In genomic region chr1:46692806-46693770, GRCh38 we compare ENCODE assay signal across 31 cellular contexts. TPM values are rescaled to one million over a fixed set of nuclear protein-coding genes. Genes with fewer than 3 reads are reported as not detected.
DNase-seq lines count a peak whose midpoint lies in the region; ATAC-seq, FAIRE-seq and TF ChIP-seq lines count a peak whose summit lies in the region.
"Had no signal": no experiment of that assay in that cellular context is flagged by ENCODE, and none has a peak within 500 bp of the region (broad histone marks: within the 10 kb centered on the region; RNA-seq: fewer than 3 reads in every experiment).

No MANE protein-coding gene starts in this region.

- H3K23ac ChIP-seq in mesendoderm (ENCODE audit: low read length) = no peak overlapping the region

- no peak for TF ChIP-seq POLR2A in GM12892 (IDR thresholded peaks at IDR 0.05; ENCODE audit: low read depth, low read length)

- H3K4me1 ChIP-seq in mesendoderm (ENCODE audit: control insufficient read depth, low read depth, low read length) = peaks cover 5% of the 10 kb centered on the region
- H3K4me1 ChIP-seq: A549, BE2C had no signal

- H2BK120ac ChIP-seq in mesendoderm (ENCODE audit: low read depth, low read length) = no peak overlapping the region

- H3K4me3 Mint-ChIP-seq in endothelial cell (ENCODE audit: unreplicated experiment) = no peak overlapping the region
- H3K4me3 Mint-ChIP-seq: brain; stimulated activated naive CD8-positive, alpha-beta T cell treated with anti-CD3 and anti-CD28 coated beads, Interleukin-15, Interleukin-2, amounts not matched to agents 100 ng/mL and 50 ng/mL, for 24 hours; WTC11 had no signal

- no peak overlapping the region for H4K8ac ChIP-seq in mesendoderm (ENCODE audit: low read depth, low read length)

- H3K18ac ChIP-seq in mesendoderm (ENCODE audit: low read length) = peak overlapping the region; percentile 64

- no peak overlapping the region for H3K27ac Mint-ChIP-seq in endothelial cell (ENCODE audit: unreplicated experiment)
- H3K27ac Mint-ChIP-seq: stimulated activated naive CD8-positive, alpha-beta T cell treated with anti-CD3 and anti-CD28 coated beads, Interleukin-15, Interleukin-2, amounts not matched to agents 100 ng/mL and 50 ng/mL, for 24 hours; WTC11 had no signal

- H3K79me2 ChIP-seq in mesendoderm (ENCODE audit: control insufficient read depth, insufficient read depth, low read length) = no peaks in the 10 kb centered on the region

- no peaks in the 10 kb centered on the region for H3K27me3 ChIP-seq in mesendoderm (ENCODE audit: insufficient read depth, low read length, poor library complexity)
- H3K27me3 ChIP-seq: BE2C, heart right ventricle, left lung, MG63, neutrophil, thyroid gland had no signal

- no peak overlapping the region for H2BK15ac ChIP-seq in mesendoderm (replicated peaks; ENCODE audit: low read depth)

- no peak overlapping the region for H4K5ac ChIP-seq in mesendoderm (ENCODE audit: low read length)

- peak; percentile 14 for TF ChIP-seq CTCF in endothelial cell (IDR thresholded peaks at IDR 0.05; ENCODE audit: unreplicated experiment)

- peaks cover 12% of the 10 kb centered on the region for H3K36me3 ChIP-seq in mesendoderm (ENCODE audit: control insufficient read depth, insufficient read depth, low read length)

- H3K4me1 Mint-ChIP-seq in endothelial cell (ENCODE audit: unreplicated experiment) = peaks cover 14% of the 10 kb centered on the region
- H3K4me1 Mint-ChIP-seq: WTC11 had no signal

- no peaks in the 10 kb centered on the region for H3K27me3 Mint-ChIP-seq in endothelial cell (ENCODE audit: unreplicated experiment)
- H3K27me3 Mint-ChIP-seq: brain; stimulated activated naive CD8-positive, alpha-beta T cell treated with anti-CD3 and anti-CD28 coated beads, Interleukin-15, Interleukin-2, amounts not matched to agents 100 ng/mL and 50 ng/mL, for 24 hours had no signal

- no peak overlapping the region for H3K4me2 ChIP-seq in mesendoderm (ENCODE audit: low read length)
- H3K4me2 ChIP-seq: A549 had no signal

- no peak for DNase-seq in Right ventricle myocardium inferior (ENCODE audit: missing footprints)
- no peak for DNase-seq in cardiac septum (ENCODE audit: low spot score)
- no peak for DNase-seq in endothelial cell (ENCODE audit: low spot score)
- DNase-seq in mesendoderm = peak; percentile 89
- no peak for DNase-seq in GM12892 (ENCODE audit: insufficient read length)
- no peak for DNase-seq in NCI-H748 (lab: John Stamatoyannopoulos, UW; ENCODE audit: unreplicated experiment)
- DNase-seq: activated CD4-positive, alpha-beta T cell treated with anti-CD3 and anti-CD28 coated beads, Interleukin-2, amount 50 U/mL, for 4 hours; activated CD8-positive, alpha-beta memory T cell treated with anti-CD3 and anti-CD28 coated beads, Interleukin-2, amount 50 U/mL, for 4 hours; BE2C; COR-L47; cortex of kidney; H7; left lung; NCI-H1436; NCI-H2227 treated with DMSO at 0.1 percent for 48 hours; NCI-H82; small intestine; stimulated activated CD4-positive, alpha-beta T cell treated with anti-CD3 and anti-CD28 coated beads, Interleukin-2, amount 100 ng/mL, for 48 hours; T-helper 9 cell had no signal

- FAIRE-seq in GM12892 (lab: Jason Lieb, UNC) = no peak
- FAIRE-seq: A549, small intestine had no signal

- peaks cover 5% of the 10 kb centered on the region for H3K79me1 ChIP-seq in mesendoderm (ENCODE audit: low read length)

- peak; percentile 60 for ATAC-seq in Right ventricle myocardium inferior
- no peak for ATAC-seq in GM21717 (IDR thresholded peaks at IDR 0.05; ENCODE audit: unreplicated experiment)
- no peak for ATAC-seq in GM21825 (IDR thresholded peaks at IDR 0.05; ENCODE audit: unreplicated experiment)
- ATAC-seq: left lung, WTC11 had no signal

- H3K27ac ChIP-seq in mesendoderm (ENCODE audit: low read depth, low read length) = peak overlapping the region; percentile 54
- H3K27ac ChIP-seq: A549, left lung, neutrophil, psoas muscle, thyroid gland had no signal

- H3K4me3 ChIP-seq in mesendoderm (ENCODE audit: low read length) = no peak overlapping the region
- H3K4me3 ChIP-seq: A549, heart right ventricle, left lung, MG63, psoas muscle, thyroid gland had no signal

- no peaks in the 10 kb centered on the region for H3K9me3 Mint-ChIP-seq in endothelial cell (ENCODE audit: unreplicated experiment)
- H3K9me3 Mint-ChIP-seq: stimulated activated naive CD8-positive, alpha-beta T cell treated with anti-CD3 and anti-CD28 coated beads, Interleukin-15, Interleukin-2, amounts not matched to agents 100 ng/mL and 50 ng/mL, for 24 hours; WTC11 had no signal

- no peak overlapping the region for H3K9ac ChIP-seq in mesendoderm (ENCODE audit: low read length)

- intact Hi-C loops in Right ventricle myocardium inferior (cut with DNase I) (no loop called here), cardiac septum (cut with DNase I) (no loop called here)

- no CpG with 5 or more reads among the region's 3 CpGs for WGBS in mesendoderm (ENCODE audit: extremely low coverage, insufficient coverage, low lambda C conversion rate)

- H3K4ac ChIP-seq in mesendoderm (ENCODE audit: low read depth, low read length) = no peak overlapping the region

- H3K56ac ChIP-seq in mesendoderm (ENCODE audit: low read length) = peak overlapping the region; percentile 60

- H2BK5ac ChIP-seq in mesendoderm (ENCODE audit: low read length) = no peak overlapping the region

- H2AK5ac ChIP-seq in mesendoderm (ENCODE audit: low read length) = peak overlapping the region; percentile 78

- peaks cover 60% of the 10 kb centered on the region for H3K36me3 Mint-ChIP-seq in endothelial cell (ENCODE audit: low read depth, unreplicated experiment)

RNA-seq across cellular contexts. Expression of gene TEX38, which starts 21.4 kb away (rescaled TPM):
- total RNA-seq in Right ventricle myocardium inferior = not detected
- total RNA-seq in cardiac septum = 0.24 TPM
- total RNA-seq in endothelial cell (ENCODE audit: unreplicated experiment) = not detected
- 0.06 TPM for polyA plus RNA-seq in mesendoderm (2013, experiment 1 of 2)
- not detected for polyA plus RNA-seq in mesendoderm (2013, experiment 2 of 2)
- polyA plus RNA-seq in GM12892 (2012; ENCODE audit: missing spikeins) = not detected
- total RNA-seq: H7, heart right ventricle, IMR-90, left lung, psoas muscle had no signal
- polyA plus RNA-seq: A549, heart right ventricle, IMR-90, small intestine had no signal

RNA-seq across cellular contexts. Expression of gene ATPAF1, which starts 24.9 kb away (rescaled TPM):
- total RNA-seq in Right ventricle myocardium inferior = 191 TPM
- total RNA-seq in cardiac septum = 190 TPM
- 29.8 TPM for total RNA-seq in endothelial cell (ENCODE audit: unreplicated experiment)
- 40.9 TPM for polyA plus RNA-seq in mesendoderm (2013, experiment 1 of 2)
- polyA plus RNA-seq in mesendoderm (2013, experiment 2 of 2) = 40.2 TPM
- polyA plus RNA-seq in GM12892 (2012; ENCODE audit: missing spikeins) = 54.6 TPM

RNA-seq across cellular contexts. Expression of gene EFCAB14, which starts 25.8 kb away (rescaled TPM):
- total RNA-seq in Right ventricle myocardium inferior (53.2 TPM), cardiac septum (53.7 TPM), endothelial cell (ENCODE audit: unreplicated experiment) (325 TPM)
- 26.7 TPM for polyA plus RNA-seq in mesendoderm (2013, experiment 1 of 2)
- polyA plus RNA-seq in mesendoderm (2013, experiment 2 of 2) = 27.1 TPM
- 33.4 TPM for polyA plus RNA-seq in GM12892 (2012; ENCODE audit: missing spikeins)
